ENCODE assay signal across 15 cellular contexts in the genomic region with DNA sequence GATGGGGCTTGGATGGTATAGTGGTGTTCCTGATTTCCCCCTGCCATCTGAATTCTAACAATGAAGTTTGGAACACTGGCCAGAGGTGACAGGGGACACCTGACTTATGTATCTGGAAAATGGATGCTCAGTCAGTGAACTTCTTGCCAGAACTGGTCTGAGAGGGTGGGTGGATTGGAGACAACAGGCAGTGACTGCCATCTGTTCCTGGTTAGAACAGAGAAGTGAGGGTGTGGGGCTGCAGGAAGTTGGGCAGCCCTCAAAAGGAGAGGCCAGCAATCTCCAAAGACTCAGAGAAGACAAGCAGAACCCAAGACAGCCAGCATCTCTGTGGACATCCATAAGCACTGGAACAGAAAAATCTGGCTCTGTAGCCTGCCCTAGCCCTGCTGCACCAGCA. TPM values are rescaled to one million over a fixed set of nuclear protein-coding genes. Genes with fewer than 3 reads are reported as not detected.
DNase-seq lines count a peak whose midpoint lies in the region; ATAC-seq and TF ChIP-seq lines count a peak whose summit lies in the region.
"Had no signal": no experiment of that assay in that cellular context is flagged by ENCODE, and none has a peak within 500 bp of the region (broad histone marks: within the 10 kb centered on the region; RNA-seq: fewer than 3 reads in every experiment).

No MANE protein-coding gene starts in this region.

- in situ Hi-C loops in KBM-7 (cut with MboI; ENCODE audit: low pct_unique_long_range_greater_than_20kb, low sequenced_read_pairs), result no loop called here

- TF ChIP-seq CTCF in coronary artery (IDR thresholded peaks at IDR 0.05) (no peak), testis (IDR thresholded peaks at IDR 0.05) (no peak), left lung (IDR thresholded peaks at IDR 0.05) (no peak)

- H3K18ac ChIP-seq in neuronal stem cell (ENCODE audit: low read length), result no peak overlapping the region

- H3K4me1 ChIP-seq in neuronal stem cell (ENCODE audit: control insufficient read depth in 2 of 2, insufficient read depth in 1 of 2, low read depth in 1 of 2, low read length in 2 of 2) (peaks cover 0 to 2% of the 10 kb centered on the region in 2 donors), testis (peaks cover 3% of the 10 kb centered on the region), left lung (no peaks in the 10 kb centered on the region)

- no peak overlapping the region for H2BK120ac ChIP-seq in neuronal stem cell (ENCODE audit: low read depth, low read length)

- H3K27me3 ChIP-seq in neuronal stem cell (ENCODE audit: control insufficient read depth in 3 of 3, insufficient read depth in 3 of 3, low read depth in 1 of 3, low read length in 3 of 3) (peaks cover 0 to 6% (median 0%) of the 10 kb centered on the region in 3 experiments), testis (no peaks in the 10 kb centered on the region), left lung (no peaks in the 10 kb centered on the region)
- H3K27me3 ChIP-seq: BLaER1 had no signal

- H3K79me1 ChIP-seq in neuronal stem cell (ENCODE audit: low read depth, low read length), result no peaks in the 10 kb centered on the region

- no peak overlapping the region for H3K4me3 ChIP-seq in coronary artery
- no peak overlapping the region for H3K4me3 ChIP-seq in neuronal stem cell (ENCODE audit: low read length in 2 of 2)
- no peak overlapping the region for H3K4me3 ChIP-seq in testis
- H3K4me3 ChIP-seq in left lung, result no peak overlapping the region
- H3K4me3 ChIP-seq: BLaER1, GM23338 had no signal

- peak overlapping the region; percentile 30 for H2BK5ac ChIP-seq in neuronal stem cell (ENCODE audit: low read length)

- no peak overlapping the region for H2BK12ac ChIP-seq in neuronal stem cell (ENCODE audit: low read length)

- DNase-seq in NCI-H82 (lab: John Stamatoyannopoulos, UW) (peak; percentile 68), NCI-H82 treated with DMSO at 0.1 percent for 48 hours (lab: John Stamatoyannopoulos, UW; ENCODE audit: unreplicated experiment) (no peak), coronary artery (ENCODE audit: low spot score) (peak; percentile 24), neuronal stem cell (ENCODE audit: low spot score) (no peak), testis (no peak), KBM-7 (no peak), left lung (no peak)
- DNase-seq: 8988T; AML-193; CD8-positive, alpha-beta memory T cell; DMS79; H7 had no signal

- no peak overlapping the region for H3K4me2 ChIP-seq in neuronal stem cell (ENCODE audit: insufficient read depth, low read length, poor library complexity, severe bottlenecking)
- H3K4me2 ChIP-seq: BLaER1, GM23338 had no signal

- H3K14ac ChIP-seq in neuronal stem cell (ENCODE audit: low read length), result no peak overlapping the region

- intact Hi-C loops in testis (cut with DNase I; ENCODE audit: low total_unique reads) (no loop called here), left lung (cut with DNase I) (loop anchor here in 1 of 2 donors (10.0 kb wide), 1 partner anchor 55 kb away; the partner anchor contains the start of gene ANP32A)

- H3K36me3 ChIP-seq in neuronal stem cell (replicated peaks in 1 of 2; ENCODE audit: control insufficient read depth in 2 of 2, insufficient read depth in 2 of 2, low read length in 2 of 2) (no peaks in the 10 kb centered on the region), testis (ENCODE audit: low read depth, missing control alignments) (no peaks in the 10 kb centered on the region), left lung (no peaks in the 10 kb centered on the region)
- H3K36me3 ChIP-seq: BLaER1 had no signal

- H3K9me3 ChIP-seq in neuronal stem cell (replicated peaks in 1 of 2; ENCODE audit: control insufficient read depth in 2 of 2, insufficient read depth in 1 of 2, low read depth in 1 of 2, low read length in 2 of 2), result no peaks in the 10 kb centered on the region
- no peaks in the 10 kb centered on the region for H3K9me3 ChIP-seq in testis
- no peaks in the 10 kb centered on the region for H3K9me3 ChIP-seq in left lung

- no peak overlapping the region for H3K9ac ChIP-seq in neuronal stem cell (ENCODE audit: low read depth, low read length, poor library complexity)
- H3K9ac ChIP-seq: BLaER1 had no signal

- H3K27ac ChIP-seq in coronary artery (no peak overlapping the region), neuronal stem cell (replicated peaks; ENCODE audit: low read length) (no peak overlapping the region), testis (no peak overlapping the region), left lung (no peak overlapping the region)
- H3K27ac ChIP-seq: BLaER1, HL-60 had no signal

- no peak overlapping the region for H4K8ac ChIP-seq in neuronal stem cell (ENCODE audit: low read depth, low read length)

- H3K23ac ChIP-seq in neuronal stem cell (ENCODE audit: low read depth, low read length, poor library complexity), result no peak overlapping the region

- H2BK15ac ChIP-seq in neuronal stem cell (ENCODE audit: low read length), result no peak overlapping the region

- no peak overlapping the region for H2AK5ac ChIP-seq in neuronal stem cell (ENCODE audit: low read depth, low read length)

- TF ChIP-seq POLR2A in testis (IDR thresholded peaks at IDR 0.05), result no peak

- H2AFZ ChIP-seq in neuronal stem cell (ENCODE audit: low read length), result no peak overlapping the region
- H2AFZ ChIP-seq: GM23338 had no signal

- H3K4ac ChIP-seq in neuronal stem cell (ENCODE audit: low read length), result no peak overlapping the region

- ATAC-seq in left lung, result no peak
- ATAC-seq: GM23338 had no signal

- no peak overlapping the region for H4K91ac ChIP-seq in neuronal stem cell (ENCODE audit: low read depth, low read length, poor library complexity)

RNA-seq across cellular contexts. Expression of gene ANP32A, which starts 50.5 kb away (rescaled TPM):
- 488 TPM for polyA plus RNA-seq in neuronal stem cell (2013, experiment 1 of 2)
- polyA plus RNA-seq in neuronal stem cell (2013, experiment 2 of 2), result 480 TPM
- 10 to 100 TPM; 32.9 to 41.3 TPM for total RNA-seq in testis
- polyA plus RNA-seq in testis (ENCODE audit: insufficient read depth, low read depth, low replicate concordance), result 49.5 TPM
- 100 to 1,000 TPM; 111 to 127 TPM for total RNA-seq in left lung

Comparison
In these comparisons a context has a peak if more than half of its experiments do, and no peak if none do; other contexts are left out.
1. DNase-seq: peak in NCI-H82 (single experiment) and coronary artery (single experiment); none in NCI-H82 treated with DMSO at 0.1 percent for 48 hours (single experiment), neuronal stem cell (single experiment), testis (single experiment), KBM-7 (single experiment) and left lung (0 of 2).